In the genomic region with DNA sequence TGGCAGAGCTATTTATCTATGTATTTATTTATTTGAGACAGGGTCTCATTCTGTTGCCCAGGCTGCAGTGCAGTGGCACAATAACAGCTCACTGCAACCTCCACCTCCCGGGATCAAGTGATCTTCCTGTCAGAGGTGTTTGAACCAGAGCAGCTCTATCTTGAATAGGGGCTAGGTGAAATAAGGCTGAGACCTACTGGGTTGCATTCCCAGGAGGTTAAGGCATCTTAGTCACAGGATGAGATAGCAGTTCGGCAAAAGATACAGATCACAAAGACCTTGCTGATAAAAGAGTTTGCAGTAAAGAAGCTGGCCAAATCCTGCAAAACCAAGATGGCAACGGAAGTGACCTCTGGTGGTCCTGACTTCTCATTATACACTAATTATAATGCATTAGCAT, we compare ENCODE assay signal across 8 cellular contexts.
"Had no signal": no experiment of that assay in that cellular context is flagged by ENCODE, and none has a peak within 500 bp of the region (broad histone marks: within the 10 kb centered on the region; RNA-seq: fewer than 3 reads in every experiment).

No MANE protein-coding gene starts in this region.

- H3K36me3 Mint-ChIP-seq: IgD-negative memory B cell had no signal

- ATAC-seq: HepG2 had no signal

- DNase-seq: GM23248, GOT3, H9, HCEC 1CT, KBM-7 had no signal

- H3K27me3 Mint-ChIP-seq: IgD-negative memory B cell had no signal

- H3K4me1 Mint-ChIP-seq: H9, IgD-negative memory B cell had no signal

- H3K27ac Mint-ChIP-seq: H9, IgD-negative memory B cell had no signal

- H3K9ac ChIP-seq: GM23248 had no signal

- H3K27ac ChIP-seq: GM23248, HL-60 had no signal

- H3K4me3 ChIP-seq: GM23248 had no signal

- H3K4me3 Mint-ChIP-seq: H9, IgD-negative memory B cell had no signal

- H3K9me3 Mint-ChIP-seq: IgD-negative memory B cell had no signal
